In genomic region chr12:83985068-83985467, GRCh38 we compare ENCODE assay signal across 27 cellular contexts.
"Had no signal": no experiment of that assay in that cellular context is flagged by ENCODE, and none has a peak within 500 bp of the region (broad histone marks: within the 10 kb centered on the region; RNA-seq: fewer than 3 reads in every experiment).

No MANE protein-coding gene starts in this region.

- H3K36me3 ChIP-seq: esophagus muscularis mucosa, left ventricle myocardium inferior, neural progenitor cell, stomach, thyroid gland, upper lobe of right lung had no signal

- ATAC-seq: activated naive CD4-positive, alpha-beta T cell treated with anti-CD3 and anti-CD28 coated beads, Interleukin-2, amount 50 U/mL, for 72 hours; natural killer cell; right cardiac atrium; stimulated activated naive B cell treated with anti-CD40 and anti-IgM and Interleukin-4, amounts not matched to agents 10 μg/mL and 1 μg/mL and 100 μg/mL, for 72 hours; upper lobe of right lung; WTC11 had no signal

- H3K4me3 ChIP-seq: esophagus muscularis mucosa, left ventricle myocardium inferior, lung, neural progenitor cell, stomach, thyroid gland, upper lobe of right lung had no signal

- H3K4me2 ChIP-seq: neural progenitor cell had no signal

- H3K9me3 ChIP-seq: esophagus muscularis mucosa, left ventricle myocardium inferior, stomach, thyroid gland, upper lobe of right lung had no signal

- DNase-seq: activated CD4-positive, alpha-beta memory T cell treated with anti-CD3 and anti-CD28 coated beads, Interleukin-2, amount 10 ng/mL, durations not matched to agents 7 days and 5 days; activated CD4-positive, alpha-beta T cell treated with anti-CD3 and anti-CD28 coated beads for 1 hour; activated CD4-positive, alpha-beta T cell treated with anti-CD3 and anti-CD28 coated beads, Interleukin-2, amount 10 ng/mL, durations not matched to agents 7 days and 5 days; activated T-cell treated with anti-CD3 and anti-CD28 coated beads, Interleukin-2, amount 50 U/mL, for 48 hours; anterior cingulate cortex; dermis blood vessel endothelial cell; effector CD4-positive, alpha-beta T cell; foreskin melanocyte; islet precursor cell; left ventricle myocardium inferior; mesendoderm; natural killer cell; posterior cingulate gyrus; right cardiac atrium; stimulated activated CD4-positive, alpha-beta T cell treated with anti-CD3 and anti-CD28 coated beads, Interleukin-15, amount 100 ng/mL, for 24 hours; stimulated activated CD4-positive, alpha-beta T cell treated with anti-CD3 and anti-CD28 coated beads, Interleukin-2, amount 100 ng/mL, for 24 hours; stimulated activated naive B cell treated with anti-CD40 and anti-IgM and Interleukin-4, amounts not matched to agents 10 μg/mL and 1 μg/mL and 100 μg/mL, for 72 hours; stomach; thyroid gland; upper lobe of right lung had no signal

- H2AFZ ChIP-seq: neural progenitor cell had no signal

- H3K27ac ChIP-seq: esophagus muscularis mucosa, left ventricle myocardium inferior, neural progenitor cell, stomach, thyroid gland, upper lobe of right lung had no signal

- FAIRE-seq: bronchial epithelial cell, colon had no signal

- H3K4me1 ChIP-seq: esophagus muscularis mucosa, left ventricle myocardium inferior, neural progenitor cell, stomach, thyroid gland, upper lobe of right lung had no signal

- H3K9ac ChIP-seq: neural progenitor cell had no signal

- H3K27me3 ChIP-seq: esophagus muscularis mucosa, neural progenitor cell, stomach, thyroid gland, upper lobe of right lung had no signal
